In genomic region chr6:14110001-14110818, GRCh38 we compare ENCODE assay signal across 10 cellular contexts. TPM values are rescaled to one million over a fixed set of nuclear protein-coding genes. Genes with fewer than 3 reads are reported as not detected.
DNase-seq lines count a peak whose midpoint lies in the region; ATAC-seq, FAIRE-seq and TF ChIP-seq lines count a peak whose summit lies in the region.
"Had no signal": no experiment of that assay in that cellular context is flagged by ENCODE, and none has a peak within 500 bp of the region (broad histone marks: within the 10 kb centered on the region; RNA-seq: fewer than 3 reads in every experiment).

No MANE protein-coding gene starts in this region.

- H3K36me3 ChIP-seq in OCI-LY7 (ENCODE audit: insufficient read depth, low read length) (peaks cover 10% of the 10 kb centered on the region; the same call in 1 of the 2 replicates), thymus (ENCODE audit: control insufficient read depth, insufficient read depth) (no peaks in the 10 kb centered on the region), small intestine (ENCODE audit: control insufficient read depth in 2 of 2, insufficient read depth in 2 of 2, low read length in 2 of 2) (no peaks in the 10 kb centered on the region)

- no peaks in the 10 kb centered on the region for H3K9me2 ChIP-seq in OCI-LY7 (ENCODE audit: insufficient read depth, low read length)

- H3K27ac ChIP-seq in OCI-LY7 (ENCODE audit: low read depth, low read length, poor library complexity, severe bottlenecking), result peak overlapping the region; percentile 4
- H3K27ac ChIP-seq in thymus (ENCODE audit: low read depth), result peak overlapping the region; percentile 64
- no peak overlapping the region for H3K27ac ChIP-seq in small intestine (ENCODE audit: low read depth in 1 of 2, low read length in 1 of 2)

- BruUV-seq in OCI-LY7 (replicated peaks; lab: Mats Ljungman, UMichigan), result no TSS peak

- peaks cover 13% of the 10 kb centered on the region for H3K9me3 ChIP-seq in OCI-LY7 (ENCODE audit: low read length)
- H3K9me3 ChIP-seq in thymus (ENCODE audit: control insufficient read depth), result peaks cover 1% of the 10 kb centered on the region
- H3K9me3 ChIP-seq in small intestine (ENCODE audit: control insufficient read depth, low read depth), result no peaks in the 10 kb centered on the region

- DNase-seq in stimulated activated CD4-positive, alpha-beta T cell treated with anti-CD3 and anti-CD28 coated beads, Interleukin-15, amount 100 ng/mL, for 24 hours, result peak; percentile 45
- no peak for DNase-seq in stimulated activated CD4-positive, alpha-beta T cell treated with anti-CD3 and anti-CD28 coated beads, Interleukin-1b, Interleukin-23, amount 100 ng/mL, for 48 hours
- DNase-seq in OCI-LY7 (ENCODE audit: low spot score) (no peak), small intestine (no peak), ureter (ENCODE audit: low spot score) (no peak), NCI-H2081 treated with DMSO at 0.1 percent for 48 hours (lab: John Stamatoyannopoulos, UW) (no peak)
- DNase-seq: effector memory CD4-positive, alpha-beta T cell; NCI-H510A had no signal

- peak overlapping the region; percentile 80 for H3K4me2 ChIP-seq in OCI-LY7 (ENCODE audit: low read length)

- H3K27me3 ChIP-seq in thymus (ENCODE audit: control insufficient read depth, insufficient read depth), result no peaks in the 10 kb centered on the region
- no peaks in the 10 kb centered on the region for H3K27me3 ChIP-seq in small intestine (ENCODE audit: control insufficient read depth in 2 of 2, insufficient read depth in 2 of 2, low read length in 2 of 2)

- H3K79me2 ChIP-seq in OCI-LY7 (ENCODE audit: insufficient read depth, low read depth, low read length), result no peaks in the 10 kb centered on the region

- CTCF ChIA-PET in OCI-LY7 (lab: Charles Lee; ENCODE audit: unreplicated experiment), result interaction anchor here (0.6 to 1.0 kb wide), 3 partner anchors 15 to 1360 kb away, joined by 3 read pairs; no protein-coding TSS in a partner anchor

- H2AFZ ChIP-seq in OCI-LY7 (ENCODE audit: low read length), result peak overlapping the region; percentile 8; the same call in 1 of the 2 replicates

- peak; percentile 46 for ATAC-seq in HG02763 (IDR thresholded peaks at IDR 0.05; ENCODE audit: unreplicated experiment)

- POLR2A ChIA-PET in OCI-LY7 (lab: Charles Lee), result interaction anchor here (0.6 to 3.0 kb wide), 8 partner anchors 8 to 1827 kb away, joined by 3 to 21 read pairs (median 3); partner anchors contain the start of gene CD83

- no peaks in the 10 kb centered on the region for H4K20me1 ChIP-seq in OCI-LY7 (ENCODE audit: insufficient read depth, low read length)

- TF ChIP-seq CTCF in OCI-LY7 (conservative IDR thresholded peaks at IDR 0.05; ENCODE audit: low read length), result no peak

- intact Hi-C loops in OCI-LY7 (cut with micrococcal nuclease; ENCODE audit: unreplicated experiment), result no loop called here

- H3K4me1 ChIP-seq in OCI-LY7 (ENCODE audit: insufficient read depth, low read length, poor library complexity, severe bottlenecking) (peaks cover 31% of the 10 kb centered on the region), thymus (ENCODE audit: control insufficient read depth, insufficient read depth, low read length) (no peaks in the 10 kb centered on the region), small intestine (ENCODE audit: control insufficient read depth in 2 of 2, insufficient read depth in 1 of 2, low read depth in 1 of 2, low read length in 1 of 2) (no peaks in the 10 kb centered on the region)

- 84% methylated on average over 11 of the region's 11 CpGs for WGBS in thymus
- WGBS in small intestine, 3 donors, result 75 to 82% (median 80%) methylated on average over 11 of the region's 11 CpGs

- no peak for FAIRE-seq in small intestine (lab: Jason Lieb, UNC)

- H3K4me3 ChIP-seq in OCI-LY7 (ENCODE audit: low read depth, low read length, poor library complexity, severe bottlenecking), result peak overlapping the region; percentile 1
- H3K4me3 ChIP-seq in thymus (ENCODE audit: low read length), result no peak overlapping the region
- H3K4me3 ChIP-seq in small intestine (ENCODE audit: low read depth in 1 of 2, low read length in 2 of 2), result no peak overlapping the region

RNA-seq across cellular contexts. Expression of gene CD83, which starts 7.4 kb away (rescaled TPM):
- 26.2 and 29.7 TPM in 2 replicates for total RNA-seq in OCI-LY7 (2014; rRNA removed; shearing (Covaris generic))
- total RNA-seq in OCI-LY7 (2022), result 12.1 and 15.0 TPM in 2 replicates
- polyA plus RNA-seq in thymus, result 21.6 TPM
- 1 to 10 TPM in 1 of 3 donors, under 1 TPM in 2; 0.45 to 1.9 (median 0.54) TPM for polyA plus RNA-seq in small intestine
- 2.1 TPM for total RNA-seq in ureter

Comparison
In these comparisons a context has a peak if more than half of its experiments do, and no peak if none do; other contexts are left out.
1. H3K27ac ChIP-seq: peak in OCI-LY7 (single experiment) and thymus (single experiment); none in small intestine (0 of 2).